Comparison of ENCODE assay signal across 8 cellular contexts in genomic region chrX:49922291-49923241, GRCh38. TPM values are rescaled to one million over a fixed set of nuclear protein-coding genes. Genes with fewer than 3 reads are reported as not detected.
A peak's percentile ranks its signal among the peaks of the same experiment; 100 is the strongest.
DNase-seq lines count a peak whose midpoint lies in the region; ATAC-seq, FAIRE-seq and TF ChIP-seq lines count a peak whose summit lies in the region.

TSS of gene CLCN5 (plus strand) at chrX:49922596. CDS start at chrX:49925299, 2,703 bp downstream.

- WGBS in adrenal gland, 4 donors: 0 to 54% (median 19%) methylated on average over 6 to 83 of the region's 83 CpGs

- peak within 1 kb of the TSS; percentile 88 for H3K27ac Mint-ChIP-seq in type B pancreatic cell

- H3K4me1 ChIP-seq in adrenal gland (replicated peaks in 1 of 2): peaks cover 0 to 10% of the 10 kb centered on the region in 2 donors

- H3K27me3 ChIP-seq in adrenal gland: no peaks in the 10 kb centered on the region

- peak within 1 kb of the TSS; percentile 30 to 90 (median 65) for H3K27ac ChIP-seq in adrenal gland

- TF ChIP-seq CTCF in adrenal gland (IDR thresholded peaks at IDR 0.05) (no peak), type B pancreatic cell (conservative IDR thresholded peaks at IDR 0.05) (no peak)

- peaks cover 7% of the 10 kb centered on the region for H3K4me1 Mint-ChIP-seq in type B pancreatic cell (ENCODE audit: unreplicated experiment)

- TF ChIP-seq POLR2A in GM12891 (IDR thresholded peaks at IDR 0.05; ENCODE audit: low read depth, low read length) (0 out of 2 replicates have a peak, but pooled peaks have one; percentile 30), adrenal gland (IDR thresholded peaks at IDR 0.05) (peak; percentile 25 to 75)

- H3K27me3 Mint-ChIP-seq in type B pancreatic cell: no peaks in the 10 kb centered on the region

- peak within 1 kb of the TSS; percentile 93 for H3K4me3 Mint-ChIP-seq in type B pancreatic cell

- DNase-seq in GM12891 (ENCODE audit: insufficient read length, low spot score) (peak; percentile 79), NCI-H1417 treated with DMSO at 0.1 percent for 48 hours (lab: John Stamatoyannopoulos, UW) (peak; percentile 63), SW480 (ENCODE audit: low spot score) (peak; percentile 93), adrenal gland (peak; percentile 94 to 98 (median 96)), cardiac septum (ENCODE audit: low spot score) (peak; percentile 97), pons (ENCODE audit: low spot score) (peak; percentile 88), type B pancreatic cell (ENCODE audit: extremely low spot score, unreplicated experiment) (peak; percentile 95)

- peak; percentile 98 for FAIRE-seq in GM12891 (lab: Jason Lieb, UNC)

- peak within 1 kb of the TSS in 3 of 4 donors; percentile 25 to 54 (median 37) for H3K4me3 ChIP-seq in adrenal gland

- peak; percentile 99 for ATAC-seq in HG02798 (IDR thresholded peaks at IDR 0.05; ENCODE audit: poor library complexity, unreplicated experiment)

- no peaks in the 10 kb centered on the region for H3K36me3 ChIP-seq in adrenal gland (replicated peaks in 1 of 2)

- H3K36me3 Mint-ChIP-seq in type B pancreatic cell: peaks cover 5% of the 10 kb centered on the region

- peaks cover under 1% of the 10 kb centered on the region for H3K9me3 Mint-ChIP-seq in type B pancreatic cell

- intact Hi-C loops in adrenal gland (cut with DNase I) (no loop called here), cardiac septum (cut with DNase I) (loop anchor here (5.0 kb wide), 1 partner anchor 160 kb away; no protein-coding TSS in a partner anchor)

- no peaks in the 10 kb centered on the region for H3K9me3 ChIP-seq in adrenal gland (replicated peaks in 1 of 3)

TF ChIP-seq in GM12891, 5 proteins besides CTCF, POLR2A, EP300 and RAD21:
- TF ChIP-seq PAX5 (IDR thresholded peaks at IDR 0.05; ENCODE audit: insufficient read depth, low read length, severe bottlenecking) (no peak), POLR2AphosphoS5 (IDR thresholded peaks at IDR 0.05; ENCODE audit: low read depth, low read length) (0 out of 2 replicates have a peak, but pooled peaks have one; percentile 19), TAF1 (IDR thresholded peaks at IDR 0.05; ENCODE audit: low read depth, low read length) (no peak), SPI1 (IDR thresholded peaks at IDR 0.05; ENCODE audit: low read depth, low read length) (no peak), POU2F2 (IDR thresholded peaks at IDR 0.05; ENCODE audit: low read depth, low read length) (no peak)

RNA-seq across cellular contexts. Expression of gene CLCN5, which starts in this region (rescaled TPM):
- 0.42 TPM for polyA plus RNA-seq in GM12891 (2012; ENCODE audit: low read depth, missing spikeins)
- total RNA-seq in adrenal gland (10 to 100 TPM in 3 of 8 donors, 1 to 10 TPM in 5; 3.3 to 17.3 (median 9.6) TPM), cardiac septum (2.1 TPM), type B pancreatic cell (ENCODE audit: low replicate concordance) (21.8 and 36.4 TPM in 2 replicates)
- 1 to 10 TPM; 4.0 to 6.1 (median 5.8) TPM for polyA plus RNA-seq in adrenal gland

Comparison
In these comparisons a context has a peak if more than half of its experiments do, and no peak if none do; other contexts are left out.
1. Peak in every context shown above with its lines: DNase-seq, ATAC-seq, H3K4me3 ChIP-seq and H3K27ac ChIP-seq.